Comparison of ENCODE assay signal across 1 cellular context in the genomic region with DNA sequence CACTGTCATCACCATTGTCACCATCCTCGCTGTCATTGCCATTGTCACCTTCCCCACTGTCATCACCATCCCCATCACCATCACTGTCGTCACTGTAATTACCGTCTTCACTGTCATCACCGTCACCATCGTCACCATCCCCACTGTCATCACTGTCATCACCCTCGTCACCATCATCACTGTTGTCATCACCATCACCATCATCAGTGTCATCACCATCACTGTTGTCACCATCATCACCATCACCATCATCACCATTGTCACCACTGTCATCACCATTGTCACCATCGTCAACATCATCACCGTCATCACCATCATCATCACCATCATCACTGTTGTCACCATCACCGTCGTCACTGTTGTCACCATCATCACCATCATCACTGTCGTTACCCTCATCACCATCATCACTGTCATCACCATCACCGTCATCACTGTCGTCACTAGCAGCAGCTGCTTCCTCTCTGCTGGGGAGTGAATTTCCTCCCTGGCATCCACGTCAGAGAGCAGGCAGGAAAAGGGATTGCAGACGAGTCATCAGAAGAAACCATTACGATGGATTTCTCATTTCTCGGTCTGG.
TF ChIP-seq lines count a peak whose summit lies in the region.

No MANE protein-coding gene starts in this region.

TF ChIP-seq in IMR-90, 13 proteins besides CTCF, POLR2A, EP300 and RAD21 (continued from another document):
- no peak for TF ChIP-seq USF2 (IDR thresholded peaks at IDR 0.05; ENCODE audit: low read depth, low read length)
- TF ChIP-seq BHLHE40 (IDR thresholded peaks at IDR 0.05; ENCODE audit: low read depth, low read length) = no peak
- TF ChIP-seq RCOR1 (IDR thresholded peaks at IDR 0.05; ENCODE audit: insufficient replicate concordance, low read length) = no peak
- TF ChIP-seq NFE2L2 (IDR thresholded peaks at IDR 0.05; ENCODE audit: low read depth, low read length) = no peak
- no peak for TF ChIP-seq MAFK (IDR thresholded peaks at IDR 0.05; ENCODE audit: low read depth, low read length)
- TF ChIP-seq SMC3 (IDR thresholded peaks at IDR 0.05; ENCODE audit: low read depth, low read length) = no peak
- no peak for TF ChIP-seq CEBPB (IDR thresholded peaks at IDR 0.05; ENCODE audit: low read depth, low read length)
- no peak for TF ChIP-seq RFX5 (IDR thresholded peaks at IDR 0.05; ENCODE audit: low read depth, low read length)
- TF ChIP-seq MXI1 (IDR thresholded peaks at IDR 0.05; ENCODE audit: borderline replicate concordance, low read depth, low read length) = no peak
- TF ChIP-seq FOS (IDR thresholded peaks at IDR 0.05; ENCODE audit: low read depth, low read length) = no peak
- no peak for TF ChIP-seq CHD1 (IDR thresholded peaks at IDR 0.05; ENCODE audit: low read depth, low read length)
